ENCODE assay signal across 16 cellular contexts in the genomic region with DNA sequence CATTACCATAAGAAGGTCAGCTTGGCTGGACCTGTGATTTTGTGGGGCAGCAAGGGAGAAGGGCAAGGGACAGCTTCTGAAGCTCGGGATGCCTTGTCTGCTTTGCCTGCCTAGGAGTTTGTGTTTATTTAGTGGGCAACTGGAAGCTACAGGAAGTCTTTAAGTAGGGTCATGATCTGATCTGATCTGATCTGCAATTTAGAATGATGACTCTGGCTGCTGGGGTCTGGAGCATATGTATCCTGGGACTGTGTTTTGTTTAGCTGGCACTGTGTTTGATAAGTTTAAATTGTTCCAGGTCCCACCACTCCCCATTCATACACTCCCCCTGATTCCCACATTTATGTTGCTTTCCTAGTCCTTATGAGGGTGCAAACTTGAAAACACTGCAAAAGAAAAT. TPM values are rescaled to one million over a fixed set of nuclear protein-coding genes. Genes with fewer than 3 reads are reported as not detected.
DNase-seq lines count a peak whose midpoint lies in the region; ATAC-seq and TF ChIP-seq lines count a peak whose summit lies in the region.
"Had no signal": no experiment of that assay in that cellular context is flagged by ENCODE, and none has a peak within 500 bp of the region (broad histone marks: within the 10 kb centered on the region; RNA-seq: fewer than 3 reads in every experiment).

No MANE protein-coding gene starts in this region.

- peak in 1 of 2 experiments; percentile 81; a peak in 1 of 4 replicates for TF ChIP-seq EP300 in SK-N-SH (IDR thresholded peaks at IDR 0.05; ENCODE audit: borderline replicate concordance in 1 of 2, low read depth in 1 of 2, low read length in 1 of 2)

- no peaks in the 10 kb centered on the region for H3K27me3 ChIP-seq in GM23338 (ENCODE audit: insufficient read depth)
- no peaks in the 10 kb centered on the region; the same call in 1 of the 2 replicates for H3K27me3 ChIP-seq in IMR-90 (ENCODE audit: control insufficient read depth, insufficient read depth, low read length)
- H3K27me3 ChIP-seq in SK-N-SH (ENCODE audit: insufficient read depth): no peaks in the 10 kb centered on the region
- H3K27me3 ChIP-seq in mesendoderm (ENCODE audit: insufficient read depth, low read length, poor library complexity): no peaks in the 10 kb centered on the region

- H2BK120ac ChIP-seq in IMR-90 (ENCODE audit: low read depth, low read length) (no peak overlapping the region), mesendoderm (ENCODE audit: low read depth, low read length) (no peak overlapping the region)

- TF ChIP-seq RAD21 in IMR-90 (IDR thresholded peaks at IDR 0.05; ENCODE audit: low read length) (no peak), SK-N-SH (IDR thresholded peaks at IDR 0.05; ENCODE audit: low read length) (no peak)

- H3K79me2 ChIP-seq in GM23338 (replicated peaks; ENCODE audit: insufficient read depth) (no peaks in the 10 kb centered on the region), SK-N-SH (ENCODE audit: insufficient read depth) (no peaks in the 10 kb centered on the region), mesendoderm (ENCODE audit: control insufficient read depth, insufficient read depth, low read length) (no peaks in the 10 kb centered on the region)

- 0% methylated on average over 1 of the region's 1 CpG; no CpG with 5 or more reads in 1 of the 2 experiments for WGBS in IMR-90 (ENCODE audit: extremely low coverage in 2 of 2, insufficient read length in 1 of 2), 2 experiments
- WGBS in SK-N-SH (ENCODE audit: low lambda C conversion rate): 0% methylated on average over 1 of the region's 1 CpG
- no CpG with 5 or more reads among the region's 1 CpG for WGBS in mesendoderm (ENCODE audit: extremely low coverage, insufficient coverage, low lambda C conversion rate)

- H3K4me1 Mint-ChIP-seq in GM23338: peaks cover 6% of the 10 kb centered on the region; the same call in 2 of the 3 replicates
- H3K4me1 Mint-ChIP-seq: CD4-positive, alpha-beta memory T cell had no signal

- H3K4me2 ChIP-seq in GM23338: no peak overlapping the region
- no peak overlapping the region for H3K4me2 ChIP-seq in IMR-90 (ENCODE audit: low read depth, low read length)
- no peak overlapping the region for H3K4me2 ChIP-seq in SK-N-SH
- H3K4me2 ChIP-seq in mesendoderm (ENCODE audit: low read length): no peak overlapping the region

- no peak overlapping the region for H4K91ac ChIP-seq in IMR-90 (ENCODE audit: insufficient read depth, low read depth, low read length)

- H3K27ac Mint-ChIP-seq in GM23338: no peak overlapping the region
- H3K27ac Mint-ChIP-seq: CD4-positive, alpha-beta memory T cell; H9 had no signal

- no peak overlapping the region for H3K4me3 Mint-ChIP-seq in GM23338
- H3K4me3 Mint-ChIP-seq: CD4-positive, alpha-beta memory T cell; H9 had no signal

- H4K20me1 ChIP-seq in GM23338 (replicated peaks; ENCODE audit: insufficient read depth) (no peaks in the 10 kb centered on the region), IMR-90 (ENCODE audit: insufficient read depth, low read length) (no peaks in the 10 kb centered on the region), SK-N-SH (ENCODE audit: insufficient read depth) (no peaks in the 10 kb centered on the region)

- H3K9me1 ChIP-seq in IMR-90 (ENCODE audit: insufficient read depth, low read length): no peaks in the 10 kb centered on the region

- H2BK20ac ChIP-seq in IMR-90 (ENCODE audit: low read depth, low read length): no peak overlapping the region

- H2AK5ac ChIP-seq in IMR-90 (ENCODE audit: low read depth, low read length) (no peak overlapping the region), mesendoderm (ENCODE audit: low read length) (no peak overlapping the region)

- H3K4ac ChIP-seq in IMR-90 (ENCODE audit: low read depth, low read length) (no peak overlapping the region), mesendoderm (ENCODE audit: low read depth, low read length) (no peak overlapping the region)

- H3F3A ChIP-seq in GM23338 (replicated peaks; ENCODE audit: low read depth) (no peaks in the 10 kb centered on the region), SK-N-SH (replicated peaks; ENCODE audit: insufficient read depth) (no peaks in the 10 kb centered on the region)

- H3K9me3 Mint-ChIP-seq in GM23338: no peaks in the 10 kb centered on the region
- H3K9me3 Mint-ChIP-seq: CD4-positive, alpha-beta memory T cell; H9 had no signal

- H3K27ac ChIP-seq in GM23338 (ENCODE audit: low read depth) (no peak overlapping the region), IMR-90 (ENCODE audit: insufficient read depth, low read length) (no peak overlapping the region), SK-N-SH (ENCODE audit: low read depth in 2 of 2, low read length in 1 of 2) (no peak overlapping the region), mesendoderm (ENCODE audit: low read depth, low read length) (no peak overlapping the region)
- H3K27ac ChIP-seq: GM23248 had no signal

- BruUV-seq in IMR-90 (replicated peaks; lab: Mats Ljungman, UMichigan): no TSS peak

- intact Hi-C loops in IMR-90 (cut with micrococcal nuclease): no loop called here

- peaks cover 1% of the 10 kb centered on the region for H3K27me3 Mint-ChIP-seq in GM23338 (ENCODE audit: insufficient read depth, low read depth, poor library complexity)

- H3K36me3 ChIP-seq in GM23338 (ENCODE audit: insufficient read depth): no peaks in the 10 kb centered on the region
- H3K36me3 ChIP-seq in IMR-90 (ENCODE audit: control insufficient read depth, insufficient read depth, low read length): no peaks in the 10 kb centered on the region
- H3K36me3 ChIP-seq in SK-N-SH (replicated peaks in 1 of 2; ENCODE audit: control insufficient read depth in 1 of 2, insufficient read depth in 2 of 2, low read length in 1 of 2): no peaks in the 10 kb centered on the region
- no peaks in the 10 kb centered on the region for H3K36me3 ChIP-seq in mesendoderm (ENCODE audit: control insufficient read depth, insufficient read depth, low read length)

- H3K4me3 ChIP-seq in GM23338 (no peak overlapping the region), IMR-90 (ENCODE audit: insufficient read depth, low read depth, low read length) (no peak overlapping the region), SK-N-SH (ENCODE audit: low read depth in 2 of 2, low read length in 1 of 2) (no peak overlapping the region), mesendoderm (ENCODE audit: low read length) (no peak overlapping the region)
- H3K4me3 ChIP-seq: GM23248 had no signal

- H3K23ac ChIP-seq in IMR-90 (ENCODE audit: low read depth, low read length) (no peak overlapping the region), mesendoderm (ENCODE audit: low read length) (no peak overlapping the region)

- in situ Hi-C loops in IMR-90 (cut with MboI; ENCODE audit: low sequenced_read_pairs): no loop called here

- no peaks in the 10 kb centered on the region for H3K36me3 Mint-ChIP-seq in GM23338 (ENCODE audit: low read depth)
- H3K36me3 Mint-ChIP-seq: CD4-positive, alpha-beta memory T cell had no signal

- no peak overlapping the region for H2AK9ac ChIP-seq in IMR-90 (replicated peaks; ENCODE audit: low read depth, low read length, poor library complexity)

- H4K5ac ChIP-seq in IMR-90 (ENCODE audit: low read depth, low read length) (no peak overlapping the region), mesendoderm (ENCODE audit: low read length) (no peak overlapping the region)

- TF ChIP-seq POLR2A in IMR-90 (IDR thresholded peaks at IDR 0.05; ENCODE audit: low read depth, low read length): no peak

- TF ChIP-seq CTCF in GM23338 (conservative IDR thresholded peaks at IDR 0.05; ENCODE audit: low read depth in 2 of 2): no peak
- TF ChIP-seq CTCF in IMR-90 (conservative IDR thresholded peaks at IDR 0.05; ENCODE audit: low read depth, low read length): no peak
- no peak for TF ChIP-seq CTCF in SK-N-SH (IDR thresholded peaks at IDR 0.05)

- H4K8ac ChIP-seq in IMR-90 (ENCODE audit: low read depth in 2 of 2, low read length in 2 of 2) (no peak overlapping the region), mesendoderm (ENCODE audit: low read depth, low read length) (no peak overlapping the region)

- H3K56ac ChIP-seq in IMR-90 (ENCODE audit: extremely low read depth, insufficient read depth, low read length) (no peak overlapping the region), mesendoderm (ENCODE audit: low read length) (no peak overlapping the region)

- H3K4me1 ChIP-seq in GM23338 (ENCODE audit: insufficient read depth) (no peaks in the 10 kb centered on the region), IMR-90 (ENCODE audit: control insufficient read depth, insufficient read depth, low read length) (no peaks in the 10 kb centered on the region), SK-N-SH (ENCODE audit: control insufficient read depth in 1 of 2, insufficient read depth in 2 of 2, low read depth in 1 of 2, low read length in 1 of 2) (peaks cover 0 to 2% of the 10 kb centered on the region in 2 experiments; a peak in 1 of 4 replicates), mesendoderm (ENCODE audit: control insufficient read depth, low read depth, low read length) (no peaks in the 10 kb centered on the region)

- H2AFZ ChIP-seq in GM23338: peak overlapping the region; percentile 74
- peak overlapping the region; percentile 65 for H2AFZ ChIP-seq in IMR-90 (replicated peaks; ENCODE audit: low read length, poor library complexity)
- H2AFZ ChIP-seq in SK-N-SH (ENCODE audit: low read depth): no peak overlapping the region
- H2AFZ ChIP-seq: GM23248 had no signal

- POLR2A ChIA-PET in IMR-90 (lab: Charles Lee; ENCODE audit: unreplicated experiment): no interaction called here
- POLR2A ChIA-PET in SK-N-SH (lab: Yijun Ruan, JAX): no interaction called here

- dilution Hi-C loops in IMR-90 (cut with HindIII; ENCODE audit: low sequenced_read_pairs, unreplicated experiment): no loop called here

- CTCF ChIA-PET in IMR-90 (lab: Yijun Ruan, JAX) (no interaction called here), SK-N-SH (lab: Yijun Ruan, JAX) (interaction anchor here (2.1 kb wide), 1 partner anchor 188 kb away, joined by 8 read pairs; no protein-coding TSS in a partner anchor)

- H2BK5ac ChIP-seq in IMR-90 (ENCODE audit: low read depth, low read length, poor library complexity, severe bottlenecking) (no peak overlapping the region), mesendoderm (ENCODE audit: low read length) (no peak overlapping the region)

- ATAC-seq in GM23338: no peak
- no peak for ATAC-seq in IMR-90 (ENCODE audit: low read depth)
- ATAC-seq in GM18861 (IDR thresholded peaks at IDR 0.05; ENCODE audit: unreplicated experiment): no peak
- ATAC-seq in HG02981 (IDR thresholded peaks at IDR 0.05; ENCODE audit: unreplicated experiment): no peak
- ATAC-seq: HCT116 had no signal

- no peaks in the 10 kb centered on the region for H3K9me2 ChIP-seq in GM23338 (ENCODE audit: insufficient read depth)
- no peaks in the 10 kb centered on the region for H3K9me2 ChIP-seq in SK-N-SH

- DNase-seq in GM23338 (ENCODE audit: low spot score) (no peak), IMR-90 (no peak), SK-N-SH (peak; percentile 49), mesendoderm (peak; percentile 3), hypothalamus (lab: John Stamatoyannopoulos, UW) (no peak), HT-29 (ENCODE audit: low spot score) (no peak)
- DNase-seq: C1 segment of cervical spinal cord; Calu3; CD4-positive, alpha-beta memory T cell; COR-L47; DND-41; GM23248; H9 had no signal

- no peak overlapping the region for H3K14ac ChIP-seq in IMR-90 (replicated peaks; ENCODE audit: low read depth, low read length)

- no peak overlapping the region for H3K9ac ChIP-seq in IMR-90 (ENCODE audit: low read depth, low read length)
- no peak overlapping the region for H3K9ac ChIP-seq in SK-N-SH
- no peak overlapping the region for H3K9ac ChIP-seq in mesendoderm (ENCODE audit: low read length)
- H3K9ac ChIP-seq: GM23248 had no signal

- no peaks in the 10 kb centered on the region for H3K9me3 ChIP-seq in IMR-90 (ENCODE audit: control insufficient read depth, insufficient read depth, low read length)
- no peaks in the 10 kb centered on the region for H3K9me3 ChIP-seq in SK-N-SH

- H3K79me1 ChIP-seq in IMR-90 (ENCODE audit: low read depth in 1 of 2, low read length in 2 of 2): no peaks in the 10 kb centered on the region
- H3K79me1 ChIP-seq in mesendoderm (ENCODE audit: low read length): no peaks in the 10 kb centered on the region

- H3K18ac ChIP-seq in IMR-90 (ENCODE audit: low read depth, low read length) (no peak overlapping the region), mesendoderm (ENCODE audit: low read length) (no peak overlapping the region)

- H2BK15ac ChIP-seq in IMR-90 (ENCODE audit: low read depth, low read length): no peak overlapping the region
- H2BK15ac ChIP-seq in mesendoderm (replicated peaks; ENCODE audit: low read depth): no peak overlapping the region

RNA-seq across cellular contexts. Expression of a gene that starts 47.7 kb away (rescaled TPM):
- total RNA-seq in GM23338 (2014; rRNA removed; shearing (Covaris generic)): 45.0 and 45.2 TPM in 2 replicates
- polyA plus RNA-seq in GM23338 (2016; fragmentation: Nextera tagmentation; extraction: Ambion mirVana) (50.0 and 57.5 TPM in 2 replicates), IMR-90 (2012; rRNA removed) (10.8 and 11.6 TPM in 2 replicates), SK-N-SH (2012; rRNA removed) (not detected in 2 replicates)
- 7.2 and 13.6 TPM in 2 replicates for total RNA-seq in IMR-90 (2012; rRNA removed)
- polyA plus RNA-seq in IMR-90 (2012; cell fraction: cytosol; rRNA removed): 3.0 and 8.1 TPM in 2 replicates
- 1.5 and 11.6 TPM in 2 replicates for polyA plus RNA-seq in IMR-90 (2012; cell fraction: nucleus; rRNA removed; ENCODE audit: low replicate concordance)
- not detected in 2 replicates for polyA plus RNA-seq in SK-N-SH (2012; cell fraction: cytosol; rRNA removed)
- not detected in 2 replicates for polyA plus RNA-seq in SK-N-SH (2012; cell fraction: nucleus; rRNA removed)
- polyA plus RNA-seq in mesendoderm (2013, experiment 1 of 2): 39.4 TPM
- polyA plus RNA-seq in mesendoderm (2013, experiment 2 of 2): 38.3 TPM
- total RNA-seq in HT-29 (2014; rRNA removed; shearing (Covaris generic)): 75.6 and 84.8 TPM in 2 replicates

Comparison
In these comparisons a context has a peak if more than half of its experiments do, and no peak if none do; other contexts are left out.
1. DNase-seq: peak in SK-N-SH (single experiment) and mesendoderm (single experiment); none in GM23338 (single experiment), IMR-90 (single experiment), hypothalamus (0 of 51) and HT-29 (single experiment).